Comparison of ENCODE assay signal across 1 cellular context in the genomic region with DNA sequence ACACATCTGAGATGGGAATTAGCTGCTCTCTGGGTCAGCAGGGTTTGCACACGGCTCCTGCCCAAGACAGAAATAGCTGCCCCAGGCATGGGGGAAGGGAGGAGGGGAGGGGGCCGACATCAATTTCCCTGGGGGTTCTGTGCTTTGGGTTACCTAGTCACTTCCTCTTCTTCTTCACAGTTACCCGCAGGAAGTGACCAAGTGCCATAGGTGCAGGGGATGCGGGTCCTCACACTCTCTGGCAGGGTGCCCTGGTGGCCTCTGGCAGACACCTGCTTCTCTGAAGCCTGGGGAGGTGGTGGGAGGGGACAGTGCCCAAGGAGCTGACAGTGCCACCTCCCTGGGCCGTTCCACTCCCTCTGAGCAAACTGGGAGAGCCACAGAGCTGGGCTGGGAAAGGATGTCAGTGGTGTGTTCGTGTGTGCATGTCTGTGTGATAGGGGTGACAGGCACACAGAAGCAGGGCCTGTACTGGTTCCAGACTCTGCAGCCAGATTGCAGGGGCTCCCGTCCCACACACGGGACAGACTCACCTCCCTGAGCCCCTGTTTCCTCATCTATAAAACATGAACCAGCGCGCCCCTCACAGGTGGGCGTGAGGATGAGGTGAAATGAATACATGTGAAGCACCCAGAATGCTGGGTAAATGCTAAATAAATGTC.
TF ChIP-seq lines count a peak whose summit lies in the region.

No MANE protein-coding gene starts in this region.

TF ChIP-seq in GM12878, 131 proteins besides CTCF, POLR2A, EP300 and RAD21 (continues in another document):
- TF ChIP-seq NFXL1 (IDR thresholded peaks at IDR 0.05; ENCODE audit: borderline replicate concordance): no peak
- TF ChIP-seq, protein P1, sequence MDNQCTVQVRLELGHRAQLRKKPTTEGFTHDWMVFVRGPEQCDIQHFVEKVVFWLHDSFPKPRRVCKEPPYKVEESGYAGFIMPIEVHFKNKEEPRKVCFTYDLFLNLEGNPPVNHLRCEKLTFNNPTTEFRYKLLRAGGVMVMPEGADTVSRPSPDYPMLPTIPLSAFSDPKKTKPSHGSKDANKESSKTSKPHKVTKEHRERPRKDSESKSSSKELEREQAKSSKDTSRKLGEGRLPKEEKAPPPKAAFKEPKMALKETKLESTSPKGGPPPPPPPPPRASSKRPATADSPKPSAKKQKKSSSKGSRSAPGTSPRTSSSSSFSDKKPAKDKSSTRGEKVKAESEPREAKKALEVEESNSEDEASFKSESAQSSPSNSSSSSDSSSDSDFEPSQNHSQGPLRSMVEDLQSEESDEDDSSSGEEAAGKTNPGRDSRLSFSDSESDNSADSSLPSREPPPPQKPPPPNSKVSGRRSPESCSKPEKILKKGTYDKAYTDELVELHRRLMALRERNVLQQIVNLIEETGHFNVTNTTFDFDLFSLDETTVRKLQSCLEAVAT (IDR thresholded peaks at IDR 0.05): 0 out of 2 replicates have a peak, but pooled peaks have one; percentile 31
- TF ChIP-seq, protein P2, sequence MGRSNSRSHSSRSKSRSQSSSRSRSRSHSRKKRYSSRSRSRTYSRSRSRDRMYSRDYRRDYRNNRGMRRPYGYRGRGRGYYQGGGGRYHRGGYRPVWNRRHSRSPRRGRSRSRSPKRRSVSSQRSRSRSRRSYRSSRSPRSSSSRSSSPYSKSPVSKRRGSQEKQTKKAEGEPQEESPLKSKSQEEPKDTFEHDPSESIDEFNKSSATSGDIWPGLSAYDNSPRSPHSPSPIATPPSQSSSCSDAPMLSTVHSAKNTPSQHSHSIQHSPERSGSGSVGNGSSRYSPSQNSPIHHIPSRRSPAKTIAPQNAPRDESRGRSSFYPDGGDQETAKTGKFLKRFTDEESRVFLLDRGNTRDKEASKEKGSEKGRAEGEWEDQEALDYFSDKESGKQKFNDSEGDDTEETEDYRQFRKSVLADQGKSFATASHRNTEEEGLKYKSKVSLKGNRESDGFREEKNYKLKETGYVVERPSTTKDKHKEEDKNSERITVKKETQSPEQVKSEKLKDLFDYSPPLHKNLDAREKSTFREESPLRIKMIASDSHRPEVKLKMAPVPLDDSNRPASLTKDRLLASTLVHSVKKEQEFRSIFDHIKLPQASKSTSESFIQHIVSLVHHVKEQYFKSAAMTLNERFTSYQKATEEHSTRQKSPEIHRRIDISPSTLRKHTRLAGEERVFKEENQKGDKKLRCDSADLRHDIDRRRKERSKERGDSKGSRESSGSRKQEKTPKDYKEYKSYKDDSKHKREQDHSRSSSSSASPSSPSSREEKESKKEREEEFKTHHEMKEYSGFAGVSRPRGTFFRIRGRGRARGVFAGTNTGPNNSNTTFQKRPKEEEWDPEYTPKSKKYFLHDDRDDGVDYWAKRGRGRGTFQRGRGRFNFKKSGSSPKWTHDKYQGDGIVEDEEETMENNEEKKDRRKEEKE (IDR thresholded peaks at IDR 0.05): no peak
- TF ChIP-seq HDGF (IDR thresholded peaks at IDR 0.05): peak; percentile 37; the same call in 1 of the 2 replicates
- TF ChIP-seq MXI1 (IDR thresholded peaks at IDR 0.05; ENCODE audit: low read depth, low read length): no peak; the same call in 1 of the 2 replicates
- TF ChIP-seq HDAC6 (IDR thresholded peaks at IDR 0.05; ENCODE audit: unreplicated experiment): no peak
- peak; percentile 86 for TF ChIP-seq SPI1 (IDR thresholded peaks at IDR 0.05; ENCODE audit: borderline replicate concordance, insufficient read depth, low read depth, low read length)
- TF ChIP-seq FOXM1 (IDR thresholded peaks at IDR 0.05; ENCODE audit: low read depth, low read length): no peak
- TF ChIP-seq, protein P3, sequence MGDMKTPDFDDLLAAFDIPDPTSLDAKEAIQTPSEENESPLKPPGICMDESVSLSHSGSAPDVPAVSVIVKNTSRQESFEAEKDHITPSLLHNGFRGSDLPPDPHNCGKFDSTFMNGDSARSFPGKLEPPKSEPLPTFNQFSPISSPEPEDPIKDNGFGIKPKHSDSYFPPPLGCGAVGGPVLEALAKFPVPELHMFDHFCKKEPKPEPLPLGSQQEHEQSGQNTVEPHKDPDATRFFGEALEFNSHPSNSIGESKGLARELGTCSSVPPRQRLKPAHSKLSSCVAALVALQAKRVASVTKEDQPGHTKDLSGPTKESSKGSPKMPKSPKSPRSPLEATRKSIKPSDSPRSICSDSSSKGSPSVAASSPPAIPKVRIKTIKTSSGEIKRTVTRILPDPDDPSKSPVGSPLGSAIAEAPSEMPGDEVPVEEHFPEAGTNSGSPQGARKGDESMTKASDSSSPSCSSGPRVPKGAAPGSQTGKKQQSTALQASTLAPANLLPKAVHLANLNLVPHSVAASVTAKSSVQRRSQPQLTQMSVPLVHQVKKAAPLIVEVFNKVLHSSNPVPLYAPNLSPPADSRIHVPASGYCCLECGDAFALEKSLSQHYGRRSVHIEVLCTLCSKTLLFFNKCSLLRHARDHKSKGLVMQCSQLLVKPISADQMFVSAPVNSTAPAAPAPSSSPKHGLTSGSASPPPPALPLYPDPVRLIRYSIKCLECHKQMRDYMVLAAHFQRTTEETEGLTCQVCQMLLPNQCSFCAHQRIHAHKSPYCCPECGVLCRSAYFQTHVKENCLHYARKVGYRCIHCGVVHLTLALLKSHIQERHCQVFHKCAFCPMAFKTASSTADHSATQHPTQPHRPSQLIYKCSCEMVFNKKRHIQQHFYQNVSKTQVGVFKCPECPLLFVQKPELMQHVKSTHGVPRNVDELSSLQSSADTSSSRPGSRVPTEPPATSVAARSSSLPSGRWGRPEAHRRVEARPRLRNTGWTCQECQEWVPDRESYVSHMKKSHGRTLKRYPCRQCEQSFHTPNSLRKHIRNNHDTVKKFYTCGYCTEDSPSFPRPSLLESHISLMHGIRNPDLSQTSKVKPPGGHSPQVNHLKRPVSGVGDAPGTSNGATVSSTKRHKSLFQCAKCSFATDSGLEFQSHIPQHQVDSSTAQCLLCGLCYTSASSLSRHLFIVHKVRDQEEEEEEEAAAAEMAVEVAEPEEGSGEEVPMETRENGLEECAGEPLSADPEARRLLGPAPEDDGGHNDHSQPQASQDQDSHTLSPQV (IDR thresholded peaks at IDR 0.05): no peak
- no peak for TF ChIP-seq TBL1XR1 (IDR thresholded peaks at IDR 0.05; ENCODE audit: low read depth, low read length)
- TF ChIP-seq CEBPB (IDR thresholded peaks at IDR 0.05; ENCODE audit: borderline replicate concordance in 1 of 2, low read depth in 2 of 2, low read length in 2 of 2): no peak
- peak; percentile 90 for TF ChIP-seq MEF2B (IDR thresholded peaks at IDR 0.05; ENCODE audit: partially characterized antibody, poor library complexity, severe bottlenecking)
- TF ChIP-seq ZNF274 (IDR thresholded peaks at IDR 0.05; ENCODE audit: insufficient read depth, insufficient read length): no peak
- TF ChIP-seq PAX5 (IDR thresholded peaks at IDR 0.05; ENCODE audit: borderline replicate concordance, low read depth, low read length): no peak
- TF ChIP-seq, protein P4, sequence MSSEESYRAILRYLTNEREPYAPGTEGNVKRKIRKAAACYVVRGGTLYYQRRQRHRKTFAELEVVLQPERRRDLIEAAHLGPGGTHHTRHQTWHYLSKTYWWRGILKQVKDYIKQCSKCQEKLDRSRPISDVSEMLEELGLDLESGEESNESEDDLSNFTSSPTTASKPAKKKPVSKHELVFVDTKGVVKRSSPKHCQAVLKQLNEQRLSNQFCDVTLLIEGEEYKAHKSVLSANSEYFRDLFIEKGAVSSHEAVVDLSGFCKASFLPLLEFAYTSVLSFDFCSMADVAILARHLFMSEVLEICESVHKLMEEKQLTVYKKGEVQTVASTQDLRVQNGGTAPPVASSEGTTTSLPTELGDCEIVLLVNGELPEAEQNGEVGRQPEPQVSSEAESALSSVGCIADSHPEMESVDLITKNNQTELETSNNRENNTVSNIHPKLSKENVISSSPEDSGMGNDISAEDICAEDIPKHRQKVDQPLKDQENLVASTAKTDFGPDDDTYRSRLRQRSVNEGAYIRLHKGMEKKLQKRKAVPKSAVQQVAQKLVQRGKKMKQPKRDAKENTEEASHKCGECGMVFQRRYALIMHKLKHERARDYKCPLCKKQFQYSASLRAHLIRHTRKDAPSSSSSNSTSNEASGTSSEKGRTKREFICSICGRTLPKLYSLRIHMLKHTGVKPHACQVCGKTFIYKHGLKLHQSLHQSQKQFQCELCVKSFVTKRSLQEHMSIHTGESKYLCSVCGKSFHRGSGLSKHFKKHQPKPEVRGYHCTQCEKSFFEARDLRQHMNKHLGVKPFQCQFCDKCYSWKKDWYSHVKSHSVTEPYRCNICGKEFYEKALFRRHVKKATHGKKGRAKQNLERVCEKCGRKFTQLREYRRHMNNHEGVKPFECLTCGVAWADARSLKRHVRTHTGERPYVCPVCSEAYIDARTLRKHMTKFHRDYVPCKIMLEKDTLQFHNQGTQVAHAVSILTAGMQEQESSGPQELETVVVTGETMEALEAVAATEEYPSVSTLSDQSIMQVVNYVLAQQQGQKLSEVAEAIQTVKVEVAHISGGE (CRISPR knock-in tag; IDR thresholded peaks at IDR 0.05): no peak
- no peak for TF ChIP-seq JUND (IDR thresholded peaks at IDR 0.05; ENCODE audit: low read depth, low read length)
- no peak for TF ChIP-seq MTA3 (IDR thresholded peaks at IDR 0.05; ENCODE audit: borderline replicate concordance, low read length)
- TF ChIP-seq RAD51 (IDR thresholded peaks at IDR 0.05): no peak
- peak; percentile 30; the same call in 1 of the 2 replicates for TF ChIP-seq GATAD2B (conservative IDR thresholded peaks at IDR 0.05; ENCODE audit: low read depth)
- TF ChIP-seq IKZF2 (IDR thresholded peaks at IDR 0.05): peak in 1 of 2 experiments; percentile 40; a peak in 2 of 4 replicates
- no peak for TF ChIP-seq RCOR1 (conservative IDR thresholded peaks at IDR 0.05; ENCODE audit: low read depth, low read length)
- TF ChIP-seq RBBP5 (conservative IDR thresholded peaks at IDR 0.05): no peak
- no peak for TF ChIP-seq SMAD1 (IDR thresholded peaks at IDR 0.05; ENCODE audit: low read depth, partially characterized antibody)
- no peak for TF ChIP-seq CREM (IDR thresholded peaks at IDR 0.05; ENCODE audit: low read depth)
- TF ChIP-seq, protein P5, sequence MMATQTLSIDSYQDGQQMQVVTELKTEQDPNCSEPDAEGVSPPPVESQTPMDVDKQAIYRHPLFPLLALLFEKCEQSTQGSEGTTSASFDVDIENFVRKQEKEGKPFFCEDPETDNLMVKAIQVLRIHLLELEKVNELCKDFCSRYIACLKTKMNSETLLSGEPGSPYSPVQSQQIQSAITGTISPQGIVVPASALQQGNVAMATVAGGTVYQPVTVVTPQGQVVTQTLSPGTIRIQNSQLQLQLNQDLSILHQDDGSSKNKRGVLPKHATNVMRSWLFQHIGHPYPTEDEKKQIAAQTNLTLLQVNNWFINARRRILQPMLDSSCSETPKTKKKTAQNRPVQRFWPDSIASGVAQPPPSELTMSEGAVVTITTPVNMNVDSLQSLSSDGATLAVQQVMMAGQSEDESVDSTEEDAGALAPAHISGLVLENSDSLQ (IDR thresholded peaks at IDR 0.05): peak; percentile 38; the same call in 1 of the 2 replicates
- peak; percentile 40; the same call in 1 of the 2 replicates for TF ChIP-seq MTA2 (IDR thresholded peaks at IDR 0.05; ENCODE audit: low read depth)
- peak; percentile 55 for TF ChIP-seq NR2F1 (conservative IDR thresholded peaks at IDR 0.05)
- no peak for TF ChIP-seq PAX8 (IDR thresholded peaks at IDR 0.05)
- TF ChIP-seq, protein P6, sequence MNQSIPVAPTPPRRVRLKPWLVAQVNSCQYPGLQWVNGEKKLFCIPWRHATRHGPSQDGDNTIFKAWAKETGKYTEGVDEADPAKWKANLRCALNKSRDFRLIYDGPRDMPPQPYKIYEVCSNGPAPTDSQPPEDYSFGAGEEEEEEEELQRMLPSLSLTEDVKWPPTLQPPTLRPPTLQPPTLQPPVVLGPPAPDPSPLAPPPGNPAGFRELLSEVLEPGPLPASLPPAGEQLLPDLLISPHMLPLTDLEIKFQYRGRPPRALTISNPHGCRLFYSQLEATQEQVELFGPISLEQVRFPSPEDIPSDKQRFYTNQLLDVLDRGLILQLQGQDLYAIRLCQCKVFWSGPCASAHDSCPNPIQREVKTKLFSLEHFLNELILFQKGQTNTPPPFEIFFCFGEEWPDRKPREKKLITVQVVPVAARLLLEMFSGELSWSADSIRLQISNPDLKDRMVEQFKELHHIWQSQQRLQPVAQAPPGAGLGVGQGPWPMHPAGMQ (IDR thresholded peaks at IDR 0.05; ENCODE audit: borderline replicate concordance): no peak
- TF ChIP-seq, protein P7, sequence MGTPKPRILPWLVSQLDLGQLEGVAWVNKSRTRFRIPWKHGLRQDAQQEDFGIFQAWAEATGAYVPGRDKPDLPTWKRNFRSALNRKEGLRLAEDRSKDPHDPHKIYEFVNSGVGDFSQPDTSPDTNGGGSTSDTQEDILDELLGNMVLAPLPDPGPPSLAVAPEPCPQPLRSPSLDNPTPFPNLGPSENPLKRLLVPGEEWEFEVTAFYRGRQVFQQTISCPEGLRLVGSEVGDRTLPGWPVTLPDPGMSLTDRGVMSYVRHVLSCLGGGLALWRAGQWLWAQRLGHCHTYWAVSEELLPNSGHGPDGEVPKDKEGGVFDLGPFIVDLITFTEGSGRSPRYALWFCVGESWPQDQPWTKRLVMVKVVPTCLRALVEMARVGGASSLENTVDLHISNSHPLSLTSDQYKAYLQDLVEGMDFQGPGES (IDR thresholded peaks at IDR 0.05): no peak
- TF ChIP-seq CHD1 (IDR thresholded peaks at IDR 0.05; ENCODE audit: low read depth, low read length): no peak
- TF ChIP-seq NFYA (IDR thresholded peaks at IDR 0.05; ENCODE audit: borderline replicate concordance, low read depth, low read length): no peak
- peak; percentile 10 for TF ChIP-seq IKZF1 (conservative IDR thresholded peaks at IDR 0.05)
- TF ChIP-seq SMARCA5 (IDR thresholded peaks at IDR 0.05): no peak
- TF ChIP-seq, protein P8, sequence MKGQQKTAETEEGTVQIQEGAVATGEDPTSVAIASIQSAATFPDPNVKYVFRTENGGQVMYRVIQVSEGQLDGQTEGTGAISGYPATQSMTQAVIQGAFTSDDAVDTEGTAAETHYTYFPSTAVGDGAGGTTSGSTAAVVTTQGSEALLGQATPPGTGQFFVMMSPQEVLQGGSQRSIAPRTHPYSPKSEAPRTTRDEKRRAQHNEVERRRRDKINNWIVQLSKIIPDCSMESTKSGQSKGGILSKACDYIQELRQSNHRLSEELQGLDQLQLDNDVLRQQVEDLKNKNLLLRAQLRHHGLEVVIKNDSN (IDR thresholded peaks at IDR 0.05; ENCODE audit: borderline replicate concordance, extremely low read length, insufficient read depth, low read depth, low read length): no peak
- TF ChIP-seq SREBF2 (IDR thresholded peaks at IDR 0.05; ENCODE audit: low read length): no peak
- TF ChIP-seq RFX5 (IDR thresholded peaks at IDR 0.05; ENCODE audit: low read depth, low read length): no peak
- TF ChIP-seq, protein P9, sequence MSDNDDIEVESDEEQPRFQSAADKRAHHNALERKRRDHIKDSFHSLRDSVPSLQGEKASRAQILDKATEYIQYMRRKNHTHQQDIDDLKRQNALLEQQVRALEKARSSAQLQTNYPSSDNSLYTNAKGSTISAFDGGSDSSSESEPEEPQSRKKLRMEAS (IDR thresholded peaks at IDR 0.05; ENCODE audit: low read depth, low read length): no peak
- peak; percentile 57; the same call in 1 of the 2 replicates for TF ChIP-seq CHD2 (IDR thresholded peaks at IDR 0.05; ENCODE audit: borderline replicate concordance, low read depth, low read length)
- TF ChIP-seq CBX5 (IDR thresholded peaks at IDR 0.05; ENCODE audit: low read depth): no peak
- 0 out of 2 replicates have a peak, but pooled peaks have one; percentile 27 for TF ChIP-seq EED (IDR thresholded peaks at IDR 0.05; ENCODE audit: low read depth)
- TF ChIP-seq TAF1 (IDR thresholded peaks at IDR 0.05; ENCODE audit: borderline replicate concordance, low read depth, low read length): no peak
- TF ChIP-seq, protein P10, sequence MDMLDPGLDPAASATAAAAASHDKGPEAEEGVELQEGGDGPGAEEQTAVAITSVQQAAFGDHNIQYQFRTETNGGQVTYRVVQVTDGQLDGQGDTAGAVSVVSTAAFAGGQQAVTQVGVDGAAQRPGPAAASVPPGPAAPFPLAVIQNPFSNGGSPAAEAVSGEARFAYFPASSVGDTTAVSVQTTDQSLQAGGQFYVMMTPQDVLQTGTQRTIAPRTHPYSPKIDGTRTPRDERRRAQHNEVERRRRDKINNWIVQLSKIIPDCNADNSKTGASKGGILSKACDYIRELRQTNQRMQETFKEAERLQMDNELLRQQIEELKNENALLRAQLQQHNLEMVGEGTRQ (IDR thresholded peaks at IDR 0.05; ENCODE audit: borderline replicate concordance, low read depth, low read length): no peak
